1 cellular context compared by ENCODE assay signal in genomic region chr13:29561918-29562317, GRCh38.
A peak's percentile ranks its signal among the peaks of the same experiment; 100 is the strongest.
TF ChIP-seq lines count a peak whose summit lies in the region.

No MANE protein-coding gene starts in this region.

TF ChIP-seq in HepG2, 621 proteins besides CTCF, POLR2A, EP300 and RAD21 (continued from another document):
- 0 out of 2 replicates have a peak, but pooled peaks have one; percentile 11 for TF ChIP-seq ARID5B (CRISPR knock-in tag; IDR thresholded peaks at IDR 0.05)
